ENCODE assay signal across 18 cellular contexts in genomic region chr11:20658135-20658534, GRCh38. TPM values are rescaled to one million over a fixed set of nuclear protein-coding genes. Genes with fewer than 3 reads are reported as not detected.
"Had no signal": no experiment of that assay in that cellular context is flagged by ENCODE, and none has a peak within 500 bp of the region (broad histone marks: within the 10 kb centered on the region; RNA-seq: fewer than 3 reads in every experiment).

No MANE protein-coding gene starts in this region.

- H3K36me3 ChIP-seq: esophagus squamous epithelium, lower lobe of right lung had no signal

- H3K79me2 ChIP-seq: parathyroid adenoma had no signal

- ATAC-seq: activated T-helper 17 cell treated with anti-CD3 and anti-CD28 coated beads, Interleukin-2, amount 50 U/mL, for 72 hours; left cardiac atrium; lower lobe of right lung had no signal

- DNase-seq: activated B cell treated with CpG ODN at 0.5 μM for 24 hours; activated CD4-positive, alpha-beta T cell treated with anti-CD3 and anti-CD28 coated beads, Interleukin-2, amount 10 ng/mL, durations not matched to agents 24 days and 14 days; activated naive CD4-positive, alpha-beta T cell treated with anti-CD3 and anti-CD28 coated beads for 36 hours; esophagus squamous epithelium; foreskin fibroblast; head of caudate nucleus; left cardiac atrium; lower lobe of right lung; midbrain; naive B cell; retina had no signal

- FAIRE-seq: colon, urothelium cell line had no signal

- H3K9me3 ChIP-seq: esophagus squamous epithelium, lower lobe of right lung had no signal

- H3K4me1 ChIP-seq: esophagus squamous epithelium, lower lobe of right lung, parathyroid adenoma had no signal

- H3K4me3 ChIP-seq: esophagus squamous epithelium, lower lobe of right lung, skin epidermis had no signal

- H3K9ac ChIP-seq: parathyroid adenoma had no signal

- H3K27ac ChIP-seq: esophagus squamous epithelium, lower lobe of right lung, parathyroid adenoma, skin epidermis had no signal

- H2AFZ ChIP-seq: parathyroid adenoma had no signal

RNA-seq across cellular contexts. Expression of gene NELL1, which starts 11.3 kb away (rescaled TPM):
- total RNA-seq: activated B cell treated with CpG ODN at 0.5 μM for 24 hours; activated CD4-positive, alpha-beta T cell treated with anti-CD3 and anti-CD28 coated beads, Interleukin-2, amount 10 ng/mL, durations not matched to agents 24 days and 14 days; activated naive CD4-positive, alpha-beta T cell treated with anti-CD3 and anti-CD28 coated beads for 36 hours; activated T-helper 17 cell treated with anti-CD3 and anti-CD28 coated beads, Interleukin-2, amount 50 U/mL, for 72 hours; cardiac septum; left cardiac atrium had no signal

RNA-seq across cellular contexts. Expression of gene SLC6A5, which starts 58.7 kb away (rescaled TPM):
- total RNA-seq: activated B cell treated with CpG ODN at 0.5 μM for 24 hours; activated CD4-positive, alpha-beta T cell treated with anti-CD3 and anti-CD28 coated beads, Interleukin-2, amount 10 ng/mL, durations not matched to agents 24 days and 14 days; activated naive CD4-positive, alpha-beta T cell treated with anti-CD3 and anti-CD28 coated beads for 36 hours; activated T-helper 17 cell treated with anti-CD3 and anti-CD28 coated beads, Interleukin-2, amount 50 U/mL, for 72 hours; cardiac septum; esophagus squamous epithelium; lower lobe of right lung had no signal
- polyA plus RNA-seq: adipose tissue had no signal
